ENCODE assay signal across 1 cellular context in the genomic region with DNA sequence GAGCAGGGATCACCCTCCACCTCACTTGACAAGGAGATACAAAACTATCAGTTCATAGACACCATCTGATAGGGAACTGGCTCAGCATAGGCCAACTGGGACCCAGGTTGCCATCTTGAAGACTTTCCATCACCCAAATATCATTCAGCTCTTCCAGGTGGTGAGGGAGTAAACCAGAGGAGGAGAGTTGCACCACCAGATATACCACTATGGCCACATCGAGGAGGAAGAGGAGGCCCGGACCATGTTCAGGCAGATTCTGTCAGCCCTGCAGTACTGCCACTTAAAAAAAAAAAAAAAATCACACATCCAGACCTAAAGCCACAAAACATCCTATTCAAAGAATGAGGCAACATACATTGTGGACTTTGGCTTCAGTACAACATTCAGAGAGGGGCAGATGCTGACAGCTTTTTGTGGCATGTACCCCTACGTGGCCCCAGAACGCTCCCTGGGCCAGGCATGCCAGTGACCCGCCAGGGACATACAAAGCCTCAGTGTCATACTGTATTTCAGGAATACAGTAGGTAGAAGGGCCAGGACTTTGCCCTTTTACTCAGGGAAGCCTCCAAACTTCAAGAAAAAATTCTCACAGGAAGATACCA.
TF ChIP-seq lines count a peak whose summit lies in the region.

No MANE protein-coding gene starts in this region.

TF ChIP-seq in HepG2, 621 proteins besides CTCF, POLR2A, EP300 and RAD21 (continued from another document and continues in another):
- TF ChIP-seq, protein P1, sequence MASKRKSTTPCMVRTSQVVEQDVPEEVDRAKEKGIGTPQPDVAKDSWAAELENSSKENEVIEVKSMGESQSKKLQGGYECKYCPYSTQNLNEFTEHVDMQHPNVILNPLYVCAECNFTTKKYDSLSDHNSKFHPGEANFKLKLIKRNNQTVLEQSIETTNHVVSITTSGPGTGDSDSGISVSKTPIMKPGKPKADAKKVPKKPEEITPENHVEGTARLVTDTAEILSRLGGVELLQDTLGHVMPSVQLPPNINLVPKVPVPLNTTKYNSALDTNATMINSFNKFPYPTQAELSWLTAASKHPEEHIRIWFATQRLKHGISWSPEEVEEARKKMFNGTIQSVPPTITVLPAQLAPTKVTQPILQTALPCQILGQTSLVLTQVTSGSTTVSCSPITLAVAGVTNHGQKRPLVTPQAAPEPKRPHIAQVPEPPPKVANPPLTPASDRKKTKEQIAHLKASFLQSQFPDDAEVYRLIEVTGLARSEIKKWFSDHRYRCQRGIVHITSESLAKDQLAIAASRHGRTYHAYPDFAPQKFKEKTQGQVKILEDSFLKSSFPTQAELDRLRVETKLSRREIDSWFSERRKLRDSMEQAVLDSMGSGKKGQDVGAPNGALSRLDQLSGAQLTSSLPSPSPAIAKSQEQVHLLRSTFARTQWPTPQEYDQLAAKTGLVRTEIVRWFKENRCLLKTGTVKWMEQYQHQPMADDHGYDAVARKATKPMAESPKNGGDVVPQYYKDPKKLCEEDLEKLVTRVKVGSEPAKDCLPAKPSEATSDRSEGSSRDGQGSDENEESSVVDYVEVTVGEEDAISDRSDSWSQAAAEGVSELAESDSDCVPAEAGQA (IDR thresholded peaks at IDR 0.05; ENCODE audit: low read depth) = 0 out of 2 replicates have a peak, but pooled peaks have one; percentile 30
- TF ChIP-seq, protein P1 (CRISPR knock-in tag; IDR thresholded peaks at IDR 0.05; ENCODE audit: borderline replicate concordance) = no peak
- no peak for TF ChIP-seq ZNF772 (CRISPR knock-in tag; IDR thresholded peaks at IDR 0.05)
- TF ChIP-seq YEATS2 (CRISPR knock-in tag; IDR thresholded peaks at IDR 0.05; ENCODE audit: borderline replicate concordance) = no peak
- TF ChIP-seq, protein P2, sequence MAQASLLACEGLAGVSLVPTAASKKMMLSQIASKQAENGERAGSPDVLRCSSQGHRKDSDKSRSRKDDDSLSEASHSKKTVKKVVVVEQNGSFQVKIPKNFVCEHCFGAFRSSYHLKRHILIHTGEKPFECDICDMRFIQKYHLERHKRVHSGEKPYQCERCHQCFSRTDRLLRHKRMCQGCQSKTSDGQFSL (CRISPR knock-in tag; IDR thresholded peaks at IDR 0.05) = no peak
- no peak for TF ChIP-seq DMAP1 (CRISPR knock-in tag; IDR thresholded peaks at IDR 0.05)
- no peak for TF ChIP-seq HMGA1 (CRISPR knock-in tag; conservative IDR thresholded peaks at IDR 0.05)
- TF ChIP-seq ZZZ3 (CRISPR knock-in tag; IDR thresholded peaks at IDR 0.05; ENCODE audit: borderline replicate concordance) = no peak
- TF ChIP-seq SP1 (IDR thresholded peaks at IDR 0.05) = no peak
- TF ChIP-seq SP1 (CRISPR knock-in tag; IDR thresholded peaks at IDR 0.05) = no peak
- no peak for TF ChIP-seq MTF1 (CRISPR knock-in tag; IDR thresholded peaks at IDR 0.05)
- no peak for TF ChIP-seq XBP1 (CRISPR knock-in tag; IDR thresholded peaks at IDR 0.05)
- TF ChIP-seq HOXA7 (CRISPR knock-in tag; IDR thresholded peaks at IDR 0.05) = no peak
- TF ChIP-seq ARNT (IDR thresholded peaks at IDR 0.05) = no peak
- no peak for TF ChIP-seq TOPORS (CRISPR knock-in tag; IDR thresholded peaks at IDR 0.05)
- TF ChIP-seq, protein P3, sequence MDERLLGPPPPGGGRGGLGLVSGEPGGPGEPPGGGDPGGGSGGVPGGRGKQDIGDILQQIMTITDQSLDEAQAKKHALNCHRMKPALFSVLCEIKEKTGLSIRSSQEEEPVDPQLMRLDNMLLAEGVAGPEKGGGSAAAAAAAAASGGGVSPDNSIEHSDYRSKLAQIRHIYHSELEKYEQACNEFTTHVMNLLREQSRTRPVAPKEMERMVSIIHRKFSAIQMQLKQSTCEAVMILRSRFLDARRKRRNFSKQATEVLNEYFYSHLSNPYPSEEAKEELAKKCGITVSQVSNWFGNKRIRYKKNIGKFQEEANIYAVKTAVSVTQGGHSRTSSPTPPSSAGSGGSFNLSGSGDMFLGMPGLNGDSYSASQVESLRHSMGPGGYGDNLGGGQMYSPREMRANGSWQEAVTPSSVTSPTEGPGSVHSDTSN (CRISPR knock-in tag; IDR thresholded peaks at IDR 0.05) = no peak
- no peak for TF ChIP-seq PAF1 (CRISPR knock-in tag; IDR thresholded peaks at IDR 0.05)
- TF ChIP-seq ZNF124 (CRISPR knock-in tag; IDR thresholded peaks at IDR 0.05) = no peak
- no peak for TF ChIP-seq ZNF34 (CRISPR knock-in tag; IDR thresholded peaks at IDR 0.05; ENCODE audit: borderline replicate concordance)
- no peak for TF ChIP-seq ZNF737 (CRISPR knock-in tag; IDR thresholded peaks at IDR 0.05; ENCODE audit: borderline replicate concordance)
- TF ChIP-seq, protein P4, sequence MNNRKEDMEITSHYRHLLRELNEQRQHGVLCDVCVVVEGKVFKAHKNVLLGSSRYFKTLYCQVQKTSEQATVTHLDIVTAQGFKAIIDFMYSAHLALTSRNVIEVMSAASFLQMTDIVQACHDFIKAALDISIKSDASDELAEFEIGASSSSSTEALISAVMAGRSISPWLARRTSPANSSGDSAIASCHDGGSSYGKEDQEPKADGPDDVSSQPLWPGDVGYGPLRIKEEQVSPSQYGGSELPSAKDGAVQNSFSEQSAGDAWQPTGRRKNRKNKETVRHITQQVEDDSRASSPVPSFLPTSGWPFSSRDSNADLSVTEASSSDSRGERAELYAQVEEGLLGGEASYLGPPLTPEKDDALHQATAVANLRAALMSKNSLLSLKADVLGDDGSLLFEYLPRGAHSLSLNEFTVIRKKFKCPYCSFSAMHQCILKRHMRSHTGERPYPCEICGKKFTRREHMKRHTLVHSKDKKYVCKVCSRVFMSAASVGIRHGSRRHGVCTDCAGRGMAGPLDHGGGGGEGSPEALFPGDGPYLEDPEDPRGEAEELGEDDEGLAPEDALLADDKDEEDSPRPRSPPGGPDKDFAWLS (CRISPR knock-in tag; IDR thresholded peaks at IDR 0.05; ENCODE audit: borderline replicate concordance) = no peak
- TF ChIP-seq RBM22 (optimal IDR thresholded peaks at IDR 0.05; ENCODE audit: low read length) = no peak
- no peak for TF ChIP-seq ZNF382 (CRISPR knock-in tag; IDR thresholded peaks at IDR 0.05; ENCODE audit: borderline replicate concordance)
- no peak for TF ChIP-seq ZNF562 (CRISPR knock-in tag; IDR thresholded peaks at IDR 0.05; ENCODE audit: borderline replicate concordance)
- TF ChIP-seq NR3C1 (CRISPR knock-in tag; IDR thresholded peaks at IDR 0.05) = no peak
- no peak for TF ChIP-seq MED8 (CRISPR knock-in tag; IDR thresholded peaks at IDR 0.05; ENCODE audit: insufficient replicate concordance)
- no peak for TF ChIP-seq RFX5 (IDR thresholded peaks at IDR 0.05; ENCODE audit: low read depth, low read length)
- no peak for TF ChIP-seq ZNF333 (CRISPR knock-in tag; IDR thresholded peaks at IDR 0.05; ENCODE audit: borderline replicate concordance)
- peak; percentile 47 for TF ChIP-seq ZEB1 (IDR thresholded peaks at IDR 0.05; ENCODE audit: insufficient replicate concordance, low read depth)
- TF ChIP-seq, protein P5, sequence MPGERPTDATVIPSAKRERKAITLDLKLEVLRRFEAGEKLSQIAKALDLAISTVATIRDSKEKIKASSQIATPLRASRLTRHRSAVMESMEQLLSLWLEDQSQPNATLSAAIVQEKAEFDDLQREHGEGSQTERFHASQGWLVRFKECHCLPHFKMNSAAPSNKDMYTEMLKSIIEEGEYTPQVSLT (CRISPR knock-in tag; IDR thresholded peaks at IDR 0.05; ENCODE audit: borderline replicate concordance, low read depth) = no peak
- TF ChIP-seq HOXA9 (CRISPR knock-in tag; IDR thresholded peaks at IDR 0.05; ENCODE audit: borderline replicate concordance) = no peak
- no peak for TF ChIP-seq HNRNPK (IDR thresholded peaks at IDR 0.05; ENCODE audit: low read depth, low read length, poor library complexity, severe bottlenecking)
- TF ChIP-seq, protein P6, sequence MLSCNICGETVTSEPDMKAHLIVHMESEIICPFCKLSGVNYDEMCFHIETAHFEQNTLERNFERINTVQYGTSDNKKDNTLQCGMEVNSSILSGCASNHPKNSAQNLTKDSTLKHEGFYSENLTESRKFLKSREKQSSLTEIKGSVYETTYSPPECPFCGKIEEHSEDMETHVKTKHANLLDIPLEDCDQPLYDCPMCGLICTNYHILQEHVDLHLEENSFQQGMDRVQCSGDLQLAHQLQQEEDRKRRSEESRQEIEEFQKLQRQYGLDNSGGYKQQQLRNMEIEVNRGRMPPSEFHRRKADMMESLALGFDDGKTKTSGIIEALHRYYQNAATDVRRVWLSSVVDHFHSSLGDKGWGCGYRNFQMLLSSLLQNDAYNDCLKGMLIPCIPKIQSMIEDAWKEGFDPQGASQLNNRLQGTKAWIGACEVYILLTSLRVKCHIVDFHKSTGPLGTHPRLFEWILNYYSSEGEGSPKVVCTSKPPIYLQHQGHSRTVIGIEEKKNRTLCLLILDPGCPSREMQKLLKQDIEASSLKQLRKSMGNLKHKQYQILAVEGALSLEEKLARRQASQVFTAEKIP (CRISPR knock-in tag; IDR thresholded peaks at IDR 0.05; ENCODE audit: borderline replicate concordance) = no peak
- TF ChIP-seq ZNF703 (CRISPR knock-in tag; IDR thresholded peaks at IDR 0.05; ENCODE audit: borderline replicate concordance) = no peak
- TF ChIP-seq, protein P7, sequence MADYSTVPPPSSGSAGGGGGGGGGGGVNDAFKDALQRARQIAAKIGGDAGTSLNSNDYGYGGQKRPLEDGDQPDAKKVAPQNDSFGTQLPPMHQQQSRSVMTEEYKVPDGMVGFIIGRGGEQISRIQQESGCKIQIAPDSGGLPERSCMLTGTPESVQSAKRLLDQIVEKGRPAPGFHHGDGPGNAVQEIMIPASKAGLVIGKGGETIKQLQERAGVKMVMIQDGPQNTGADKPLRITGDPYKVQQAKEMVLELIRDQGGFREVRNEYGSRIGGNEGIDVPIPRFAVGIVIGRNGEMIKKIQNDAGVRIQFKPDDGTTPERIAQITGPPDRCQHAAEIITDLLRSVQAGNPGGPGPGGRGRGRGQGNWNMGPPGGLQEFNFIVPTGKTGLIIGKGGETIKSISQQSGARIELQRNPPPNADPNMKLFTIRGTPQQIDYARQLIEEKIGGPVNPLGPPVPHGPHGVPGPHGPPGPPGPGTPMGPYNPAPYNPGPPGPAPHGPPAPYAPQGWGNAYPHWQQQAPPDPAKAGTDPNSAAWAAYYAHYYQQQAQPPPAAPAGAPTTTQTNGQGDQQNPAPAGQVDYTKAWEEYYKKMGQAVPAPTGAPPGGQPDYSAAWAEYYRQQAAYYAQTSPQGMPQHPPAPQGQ (CRISPR knock-in tag; IDR thresholded peaks at IDR 0.05; ENCODE audit: borderline replicate concordance) = no peak
- TF ChIP-seq, protein P8, sequence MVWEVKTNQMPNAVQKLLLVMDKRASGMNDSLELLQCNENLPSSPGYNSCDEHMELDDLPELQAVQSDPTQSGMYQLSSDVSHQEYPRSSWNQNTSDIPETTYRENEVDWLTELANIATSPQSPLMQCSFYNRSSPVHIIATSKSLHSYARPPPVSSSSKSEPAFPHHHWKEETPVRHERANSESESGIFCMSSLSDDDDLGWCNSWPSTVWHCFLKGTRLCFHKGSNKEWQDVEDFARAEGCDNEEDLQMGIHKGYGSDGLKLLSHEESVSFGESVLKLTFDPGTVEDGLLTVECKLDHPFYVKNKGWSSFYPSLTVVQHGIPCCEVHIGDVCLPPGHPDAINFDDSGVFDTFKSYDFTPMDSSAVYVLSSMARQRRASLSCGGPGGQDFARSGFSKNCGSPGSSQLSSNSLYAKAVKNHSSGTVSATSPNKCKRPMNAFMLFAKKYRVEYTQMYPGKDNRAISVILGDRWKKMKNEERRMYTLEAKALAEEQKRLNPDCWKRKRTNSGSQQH (CRISPR knock-in tag; IDR thresholded peaks at IDR 0.05; ENCODE audit: low read depth) = peak; percentile 33; the same call in 1 of the 2 replicates
